In the genomic region with DNA sequence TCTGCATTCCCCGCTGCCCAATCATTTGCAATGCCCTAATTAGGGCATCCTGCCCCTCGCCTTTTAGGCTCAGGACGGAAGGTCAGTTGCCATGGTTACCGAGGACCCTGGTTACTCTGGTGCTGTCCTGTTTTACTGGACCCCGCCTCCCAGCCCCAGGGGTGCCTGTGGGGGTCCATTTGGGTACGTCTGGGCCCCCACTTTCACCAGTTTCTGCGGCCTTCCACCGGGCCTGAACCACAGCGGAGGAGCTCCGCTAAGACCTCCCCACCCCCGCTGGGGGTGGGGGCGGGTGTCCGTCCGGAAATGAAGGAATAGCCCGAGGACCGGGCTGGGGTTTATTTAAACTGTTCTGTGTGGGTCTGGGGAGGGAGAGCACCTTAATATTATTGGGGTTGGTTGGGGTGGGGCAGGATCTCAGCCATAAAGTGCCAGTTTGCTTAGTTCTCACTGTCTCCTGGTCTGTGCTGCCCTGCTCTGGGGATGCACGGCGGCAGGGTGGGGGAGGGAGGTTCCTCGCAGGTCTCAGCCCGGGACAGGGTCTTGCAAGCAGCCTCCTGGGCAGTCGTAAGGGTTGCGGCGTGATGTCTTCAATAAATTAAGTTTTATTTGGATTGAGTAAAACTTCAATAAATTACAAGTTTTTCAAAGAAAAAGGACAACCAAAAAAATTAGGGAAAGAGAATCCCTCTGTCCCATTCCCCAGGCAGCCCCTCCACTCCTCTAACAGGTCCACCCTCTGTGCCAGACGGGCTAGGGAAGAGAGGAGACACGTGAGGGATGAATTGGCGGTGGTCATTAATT, we compare ENCODE assay signal across 8 cellular contexts. TPM values are rescaled to one million over a fixed set of nuclear protein-coding genes. Genes with fewer than 3 reads are reported as not detected.
A peak's percentile ranks its signal among the peaks of the same experiment; 100 is the strongest.
DNase-seq lines count a peak whose midpoint lies in the region; ATAC-seq and TF ChIP-seq lines count a peak whose summit lies in the region.
"Had no signal": no experiment of that assay in that cellular context is flagged by ENCODE, and none has a peak within 500 bp of the region (broad histone marks: within the 10 kb centered on the region; RNA-seq: fewer than 3 reads in every experiment).

No MANE protein-coding gene starts in this region.

- no peaks in the 10 kb centered on the region for H4K20me1 ChIP-seq in PC-3 (ENCODE audit: low read length)

- no peaks in the 10 kb centered on the region for H3K9me2 ChIP-seq in PC-3 (replicated peaks; ENCODE audit: low read length)

- peaks cover 6% of the 10 kb centered on the region; the same call in 1 of the 2 replicates for H3K4me1 ChIP-seq in ES-I3 (ENCODE audit: insufficient read depth, low read length)
- H3K4me1 ChIP-seq in PC-3 (ENCODE audit: insufficient read depth, low read length), result peaks cover 9% of the 10 kb centered on the region
- peaks cover 0 to 78% (median 39%) of the 10 kb centered on the region in 3 donors for H3K4me1 ChIP-seq in gastroesophageal sphincter
- peaks cover 20% of the 10 kb centered on the region for H3K4me1 ChIP-seq in rectal smooth muscle tissue (ENCODE audit: control insufficient read depth, insufficient read depth, low read length)

- CTCF ChIA-PET in PC-3 (lab: Charles Lee), result no interaction called here

- H3K27ac ChIP-seq in PC-3 (ENCODE audit: low read length) (no peak overlapping the region), gastroesophageal sphincter (peak overlapping the region; percentile 16 to 89 (median 83)), rectal smooth muscle tissue (ENCODE audit: low read depth, low read length) (peak overlapping the region; percentile 79)

- TF ChIP-seq CTCF in PC-3 (conservative IDR thresholded peaks at IDR 0.05; ENCODE audit: low read depth, low read length) (no peak), gastroesophageal sphincter (IDR thresholded peaks at IDR 0.05) (no peak)

- TF ChIP-seq POLR2A in gastroesophageal sphincter (IDR thresholded peaks at IDR 0.05), result no peak

- BruUV-seq in PC-3 (replicated peaks; lab: Mats Ljungman, UMichigan), result TSS peak; percentile 43

- H3K36me3 ChIP-seq in ES-I3 (ENCODE audit: insufficient read depth, low read length), result no peaks in the 10 kb centered on the region; the same call in 1 of the 2 replicates
- peaks cover 7% of the 10 kb centered on the region for H3K36me3 ChIP-seq in PC-3 (ENCODE audit: low read depth, low read length)
- H3K36me3 ChIP-seq in gastroesophageal sphincter, result peaks cover 0 to 46% of the 10 kb centered on the region in 2 donors
- peaks cover 23% of the 10 kb centered on the region for H3K36me3 ChIP-seq in rectal smooth muscle tissue (ENCODE audit: control insufficient read depth, insufficient read depth, low read length)

- 67 to 78% methylated on average over 5 of the region's 26 CpGs for WGBS in gastroesophageal sphincter (ENCODE audit: low coverage in 1 of 2), 2 donors

- no peak for TF ChIP-seq EP300 in gastroesophageal sphincter (IDR thresholded peaks at IDR 0.05)

- H3K9ac ChIP-seq in ES-I3 (ENCODE audit: low read depth, low read length) (peak overlapping the region; percentile 55; the same call in 1 of the 2 replicates), PC-3 (ENCODE audit: low read length) (no peak overlapping the region), rectal smooth muscle tissue (ENCODE audit: low read length) (no peak overlapping the region)

- POLR2A ChIA-PET in PC-3 (lab: Charles Lee; ENCODE audit: unreplicated experiment), result no interaction called here

- no peak for ATAC-seq in PC-3
- no peak for ATAC-seq in gastroesophageal sphincter
- ATAC-seq in GM21390 (IDR thresholded peaks at IDR 0.05; ENCODE audit: unreplicated experiment), result no peak
- ATAC-seq: stimulated activated naive CD8-positive, alpha-beta T cell treated with anti-CD3 and anti-CD28 coated beads, Interleukin-15, Interleukin-2, amounts not matched to agents 100 U/mL and 50 U/mL, for 24 hours had no signal

- intact Hi-C loops in PC-3 (cut with micrococcal nuclease), result loop anchor here (2.0 kb wide), 1 partner anchor 14 kb away; a partner anchor contains a TSS

- peaks cover 8% of the 10 kb centered on the region for H3F3A ChIP-seq in PC-3 (ENCODE audit: low read length, unreplicated experiment)

- no peaks in the 10 kb centered on the region for H3K9me3 ChIP-seq in ES-I3 (ENCODE audit: control insufficient read depth, insufficient read depth, low read length)
- no peaks in the 10 kb centered on the region for H3K9me3 ChIP-seq in PC-3 (ENCODE audit: low read length)
- no peaks in the 10 kb centered on the region for H3K9me3 ChIP-seq in gastroesophageal sphincter

- no peak overlapping the region for H3K4me2 ChIP-seq in PC-3 (ENCODE audit: low read length)

- H3K27me3 ChIP-seq in PC-3 (ENCODE audit: low read length), result peaks cover 5% of the 10 kb centered on the region; the same call in 1 of the 2 replicates
- peaks cover 36% of the 10 kb centered on the region for H3K27me3 ChIP-seq in gastroesophageal sphincter
- H3K27me3 ChIP-seq in rectal smooth muscle tissue (ENCODE audit: control insufficient read depth, insufficient read depth, low read length), result peaks cover 22% of the 10 kb centered on the region

- H3K4me3 ChIP-seq in PC-3 (ENCODE audit: low read length) (no peak overlapping the region), gastroesophageal sphincter (no peak overlapping the region), rectal smooth muscle tissue (ENCODE audit: low read length) (no peak overlapping the region)

- H3K79me2 ChIP-seq in PC-3 (ENCODE audit: low read length), result no peaks in the 10 kb centered on the region

- DNase-seq in PC-3 (no peak), HPDE6-E6E7 (ENCODE audit: extremely low spot score) (no peak)
- no peak for DNase-seq in effector CD8-positive, alpha-beta T cell (lab: John Stamatoyannopoulos, UW)

- no peak overlapping the region for H2AFZ ChIP-seq in PC-3 (ENCODE audit: low read length)

RNA-seq across cellular contexts. Expression of a gene that starts 5.3 kb away (rescaled TPM):
- total RNA-seq in PC-3 (2014; rRNA removed) (not detected in 2 replicates), gastroesophageal sphincter (1 to 10 TPM in 1 of 4 donors, under 1 TPM in 2, not detected in 1; 0.37 to 3.2 (median 0.89) TPM)

RNA-seq across cellular contexts. Expression of a gene that starts 14.1 kb away (rescaled TPM):
- total RNA-seq in PC-3 (2014; rRNA removed) (100 and 121 TPM in 2 replicates), gastroesophageal sphincter (100 to 1,000 TPM in 2 of 4 donors, 10 to 100 TPM in 2; 65.8 to 134 (median 92.4) TPM)

RNA-seq across cellular contexts. Expression of a gene that starts 22.1 kb away (rescaled TPM):
- total RNA-seq in PC-3 (2014; rRNA removed), result not detected in 2 replicates
- total RNA-seq in gastroesophageal sphincter, result 10 to 100 TPM in 3 of 4 donors, 1 to 10 TPM in 1; 7.3 to 70.3 (median 33.9) TPM

RNA-seq across cellular contexts. Expression of a gene that starts 46.8 kb away (rescaled TPM):
- total RNA-seq in PC-3 (2014; rRNA removed) (0.36 TPM in 1 of 2 replicates, not detected in the other), gastroesophageal sphincter (10 to 100 TPM in 1 of 4 donors, under 1 TPM in 1, not detected in 2; 0.81 to 23.7 TPM)
